In genomic region chr12:27966870-27967269, GRCh38 we compare ENCODE assay signal across 10 cellular contexts. TPM values are rescaled to one million over a fixed set of nuclear protein-coding genes. Genes with fewer than 3 reads are reported as not detected.
A peak's percentile ranks its signal among the peaks of the same experiment; 100 is the strongest.
DNase-seq lines count a peak whose midpoint lies in the region; ATAC-seq and FAIRE-seq lines count a peak whose summit lies in the region.
"Had no signal": no experiment of that assay in that cellular context is flagged by ENCODE, and none has a peak within 500 bp of the region (broad histone marks: within the 10 kb centered on the region; RNA-seq: fewer than 3 reads in every experiment).

No MANE protein-coding gene starts in this region.

- H3K27ac Mint-ChIP-seq in activated CD4-positive, alpha-beta T cell treated with anti-CD3 and anti-CD28 coated beads for 36 hours, result no peak overlapping the region
- no peak overlapping the region for H3K27ac Mint-ChIP-seq in activated CD8-positive, alpha-beta T cell treated with anti-CD3 and anti-CD28 coated beads, Interleukin-2, amount 10 ng/mL, durations not matched to agents 7 days and 5 days
- H3K27ac Mint-ChIP-seq: natural killer cell had no signal

- no peaks in the 10 kb centered on the region for H3K36me3 Mint-ChIP-seq in activated CD4-positive, alpha-beta T cell treated with anti-CD3 and anti-CD28 coated beads for 36 hours (ENCODE audit: low read depth)
- H3K36me3 Mint-ChIP-seq in activated CD8-positive, alpha-beta T cell treated with anti-CD3 and anti-CD28 coated beads, Interleukin-2, amount 10 ng/mL, durations not matched to agents 7 days and 5 days (ENCODE audit: low read depth), result no peaks in the 10 kb centered on the region

- H3K4me1 Mint-ChIP-seq in activated CD4-positive, alpha-beta T cell treated with anti-CD3 and anti-CD28 coated beads for 36 hours, result peaks cover 25% of the 10 kb centered on the region
- peaks cover 18% of the 10 kb centered on the region for H3K4me1 Mint-ChIP-seq in activated CD8-positive, alpha-beta T cell treated with anti-CD3 and anti-CD28 coated beads, Interleukin-2, amount 10 ng/mL, durations not matched to agents 7 days and 5 days (ENCODE audit: low read depth)

- CTCF ChIA-PET in activated CD4-positive, alpha-beta T cell treated with anti-CD3 and anti-CD28 coated beads for 36 hours (lab: Charles Lee), result interaction anchor here (0.6 to 0.9 kb wide), 4 partner anchors 23 to 145 kb away, joined by 3 to 6 read pairs (median 3); no protein-coding TSS in a partner anchor
- CTCF ChIA-PET in activated CD8-positive, alpha-beta T cell treated with anti-CD3 and anti-CD28 coated beads, Interleukin-2, amount 10 ng/mL, durations not matched to agents 7 days and 5 days (lab: Charles Lee), result interaction anchor here (1.7 kb wide), 1 partner anchor 26 kb away, joined by 6 read pairs; no protein-coding TSS in a partner anchor

- intact Hi-C loops in activated CD4-positive, alpha-beta T cell treated with anti-CD3 and anti-CD28 coated beads for 36 hours (cut with DNase I, micrococcal nuclease), result no loop called here

- DNase-seq in activated CD4-positive, alpha-beta T cell treated with anti-CD3 and anti-CD28 coated beads for 36 hours, result no peak
- no peak for DNase-seq in activated CD4-positive, alpha-beta T cell treated with anti-CD3 and anti-CD28 coated beads for 1 hour
- DNase-seq in RCC 7860 (ENCODE audit: low spot score) (peak; percentile 99), fibroblast of gingiva (ENCODE audit: low read depth) (peak; percentile 88), smooth muscle cell of the brain vasculature (ENCODE audit: low read depth, low spot score) (peak; percentile 57), NCI-H146 (lab: John Stamatoyannopoulos, UW) (no peak)
- no peak for DNase-seq in activated CD8-positive, alpha-beta T cell treated with anti-CD3 and anti-CD28 coated beads, Interleukin-2, amount 10 ng/mL, durations not matched to agents 7 days and 5 days
- DNase-seq: BE2C, natural killer cell had no signal

- H3K4me3 Mint-ChIP-seq in activated CD4-positive, alpha-beta T cell treated with anti-CD3 and anti-CD28 coated beads for 36 hours, result no peak overlapping the region
- no peak overlapping the region for H3K4me3 Mint-ChIP-seq in activated CD8-positive, alpha-beta T cell treated with anti-CD3 and anti-CD28 coated beads, Interleukin-2, amount 10 ng/mL, durations not matched to agents 7 days and 5 days
- H3K4me3 Mint-ChIP-seq: natural killer cell had no signal

- ATAC-seq in activated CD4-positive, alpha-beta T cell treated with anti-CD3 and anti-CD28 coated beads for 36 hours, result peak; percentile 37
- no peak for ATAC-seq in activated CD8-positive, alpha-beta T cell treated with anti-CD3 and anti-CD28 coated beads, Interleukin-2, amount 10 ng/mL, durations not matched to agents 7 days and 5 days
- no peak for ATAC-seq in GM21390 (IDR thresholded peaks at IDR 0.05; ENCODE audit: unreplicated experiment)
- ATAC-seq: natural killer cell had no signal

- POLR2A ChIA-PET in activated CD4-positive, alpha-beta T cell treated with anti-CD3 and anti-CD28 coated beads for 36 hours (lab: Charles Lee), result interaction anchor here (0.6 kb wide), 1 partner anchor 255 kb away, joined by 5 read pairs; no protein-coding TSS in a partner anchor
- POLR2A ChIA-PET in activated CD8-positive, alpha-beta T cell treated with anti-CD3 and anti-CD28 coated beads, Interleukin-2, amount 10 ng/mL, durations not matched to agents 7 days and 5 days (lab: Charles Lee), result no interaction called here

- H3K9me3 Mint-ChIP-seq in activated CD4-positive, alpha-beta T cell treated with anti-CD3 and anti-CD28 coated beads for 36 hours (ENCODE audit: low read depth), result no peaks in the 10 kb centered on the region
- H3K9me3 Mint-ChIP-seq in activated CD8-positive, alpha-beta T cell treated with anti-CD3 and anti-CD28 coated beads, Interleukin-2, amount 10 ng/mL, durations not matched to agents 7 days and 5 days (ENCODE audit: insufficient read depth), result no peaks in the 10 kb centered on the region

- peak; percentile 97 for FAIRE-seq in RCC 7860 (lab: Jason Lieb, UNC)

- H3K27me3 Mint-ChIP-seq in activated CD4-positive, alpha-beta T cell treated with anti-CD3 and anti-CD28 coated beads for 36 hours, result peaks cover 71% of the 10 kb centered on the region
- H3K27me3 Mint-ChIP-seq in activated CD8-positive, alpha-beta T cell treated with anti-CD3 and anti-CD28 coated beads, Interleukin-2, amount 10 ng/mL, durations not matched to agents 7 days and 5 days (ENCODE audit: low read depth), result peaks cover 63% of the 10 kb centered on the region

RNA-seq across cellular contexts. Expression of gene PTHLH, which starts 5.7 kb away (rescaled TPM):
- not detected for total RNA-seq in activated CD4-positive, alpha-beta T cell treated with anti-CD3 and anti-CD28 coated beads for 36 hours
- not detected for total RNA-seq in activated CD8-positive, alpha-beta T cell treated with anti-CD3 and anti-CD28 coated beads, Interleukin-2, amount 10 ng/mL, durations not matched to agents 7 days and 5 days
- total RNA-seq: natural killer cell had no signal

Comparison
In these comparisons a context has a peak if more than half of its experiments do, and no peak if none do; other contexts are left out.
1. DNase-seq: peak in RCC 7860 (single experiment), fibroblast of gingiva (single experiment) and smooth muscle cell of the brain vasculature (single experiment); none in activated CD4-positive, alpha-beta T cell treated with anti-CD3 and anti-CD28 coated beads for 36 hours (single experiment), activated CD4-positive, alpha-beta T cell treated with anti-CD3 and anti-CD28 coated beads for 1 hour (single experiment), activated CD8-positive, alpha-beta T cell treated with anti-CD3 and anti-CD28 coated beads, Interleukin-2, amount 10 ng/mL, durations not matched to agents 7 days and 5 days (single experiment) and NCI-H146 (single experiment).